ENCODE assay signal across 1 cellular context in the genomic region with DNA sequence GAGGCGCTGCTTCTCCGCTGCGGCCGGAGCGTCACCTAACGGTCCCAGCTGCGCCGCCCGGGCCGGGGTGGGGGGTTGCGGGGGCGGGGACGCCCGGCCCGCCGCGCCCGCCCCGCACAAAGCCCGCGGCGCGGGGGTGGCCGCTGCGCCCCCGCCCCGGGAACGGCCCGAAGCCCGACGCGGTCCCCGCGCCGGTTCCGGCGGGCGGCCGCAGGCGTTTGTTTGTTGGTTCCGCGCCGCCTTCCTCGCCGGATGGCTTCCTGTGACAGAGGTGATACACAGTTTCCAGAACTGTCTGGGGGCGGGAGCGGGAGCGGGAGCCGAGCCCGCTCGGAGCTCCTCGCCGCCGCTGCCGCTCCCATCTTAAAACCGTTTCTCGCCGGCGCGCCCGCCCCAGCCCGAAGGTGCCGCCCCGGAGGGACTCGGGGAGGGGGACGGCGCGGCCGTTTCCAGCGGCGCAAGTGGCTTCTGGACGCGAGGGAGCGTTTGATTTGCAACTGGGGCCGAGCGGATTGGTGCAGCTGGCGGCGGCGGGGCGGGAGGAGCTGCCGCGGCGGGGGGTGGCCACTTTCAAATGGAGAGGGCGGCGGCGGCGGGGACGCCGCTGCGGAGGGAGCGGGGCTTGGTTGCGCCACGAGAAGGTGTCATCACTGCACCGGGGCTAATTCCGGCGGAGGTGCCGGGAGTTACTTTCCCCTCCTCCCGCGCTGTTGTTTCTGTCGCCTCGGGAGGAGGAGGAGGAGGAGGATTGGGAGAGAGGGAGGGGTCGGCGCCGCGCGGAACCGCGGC.
A peak's percentile ranks its signal among the peaks of the same experiment; 100 is the strongest.
TF ChIP-seq lines count a peak whose summit lies in the region.

No MANE protein-coding gene starts in this region.

TF ChIP-seq in HepG2, 621 proteins besides CTCF, POLR2A, EP300 and RAD21 (continued from another document):
- TF ChIP-seq, protein P1, sequence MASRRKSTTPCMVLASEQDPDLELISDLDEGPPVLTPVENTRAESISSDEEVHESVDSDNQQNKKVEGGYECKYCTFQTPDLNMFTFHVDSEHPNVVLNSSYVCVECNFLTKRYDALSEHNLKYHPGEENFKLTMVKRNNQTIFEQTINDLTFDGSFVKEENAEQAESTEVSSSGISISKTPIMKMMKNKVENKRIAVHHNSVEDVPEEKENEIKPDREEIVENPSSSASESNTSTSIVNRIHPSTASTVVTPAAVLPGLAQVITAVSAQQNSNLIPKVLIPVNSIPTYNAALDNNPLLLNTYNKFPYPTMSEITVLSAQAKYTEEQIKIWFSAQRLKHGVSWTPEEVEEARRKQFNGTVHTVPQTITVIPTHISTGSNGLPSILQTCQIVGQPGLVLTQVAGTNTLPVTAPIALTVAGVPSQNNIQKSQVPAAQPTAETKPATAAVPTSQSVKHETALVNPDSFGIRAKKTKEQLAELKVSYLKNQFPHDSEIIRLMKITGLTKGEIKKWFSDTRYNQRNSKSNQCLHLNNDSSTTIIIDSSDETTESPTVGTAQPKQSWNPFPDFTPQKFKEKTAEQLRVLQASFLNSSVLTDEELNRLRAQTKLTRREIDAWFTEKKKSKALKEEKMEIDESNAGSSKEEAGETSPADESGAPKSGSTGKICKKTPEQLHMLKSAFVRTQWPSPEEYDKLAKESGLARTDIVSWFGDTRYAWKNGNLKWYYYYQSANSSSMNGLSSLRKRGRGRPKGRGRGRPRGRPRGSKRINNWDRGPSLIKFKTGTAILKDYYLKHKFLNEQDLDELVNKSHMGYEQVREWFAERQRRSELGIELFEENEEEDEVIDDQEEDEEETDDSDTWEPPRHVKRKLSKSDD (CRISPR knock-in tag; IDR thresholded peaks at IDR 0.05; ENCODE audit: low read depth) = no peak
- no peak; the same call in 1 of the 2 replicates for TF ChIP-seq FOSL2 (CRISPR knock-in tag; IDR thresholded peaks at IDR 0.05)
- no peak for TF ChIP-seq MIER3 (CRISPR knock-in tag; IDR thresholded peaks at IDR 0.05; ENCODE audit: borderline replicate concordance)
- peak; percentile 76 for TF ChIP-seq GABPB1 (CRISPR knock-in tag; IDR thresholded peaks at IDR 0.05)
- TF ChIP-seq RFX3 (CRISPR knock-in tag; IDR thresholded peaks at IDR 0.05) = no peak
- no peak for TF ChIP-seq HNRNPK (IDR thresholded peaks at IDR 0.05; ENCODE audit: low read depth, low read length, poor library complexity, severe bottlenecking)
- TF ChIP-seq ZNF430 (CRISPR knock-in tag; IDR thresholded peaks at IDR 0.05) = no peak
- no peak for TF ChIP-seq ZNF75D (CRISPR knock-in tag; IDR thresholded peaks at IDR 0.05; ENCODE audit: borderline replicate concordance)
- no peak for TF ChIP-seq MEF2D (CRISPR knock-in tag; IDR thresholded peaks at IDR 0.05)
- TF ChIP-seq SKI (IDR thresholded peaks at IDR 0.05; ENCODE audit: partially characterized antibody) = peak; percentile 38
